ENCODE assay signal across 25 cellular contexts in genomic region chr7:133562617-133563016, GRCh38.
DNase-seq lines count a peak whose midpoint lies in the region; ATAC-seq and TF ChIP-seq lines count a peak whose summit lies in the region.
"Had no signal": no experiment of that assay in that cellular context is flagged by ENCODE, and none has a peak within 500 bp of the region (broad histone marks: within the 10 kb centered on the region; RNA-seq: fewer than 3 reads in every experiment).

No MANE protein-coding gene starts in this region.

- no peaks in the 10 kb centered on the region for H3K36me3 ChIP-seq in GM23338 (ENCODE audit: insufficient read depth)
- no peaks in the 10 kb centered on the region for H3K36me3 ChIP-seq in ascending aorta
- H3K36me3 ChIP-seq: pancreas, sigmoid colon, SJSA1, suprapubic skin had no signal

- H2AFZ ChIP-seq in GM23338: no peak overlapping the region

- ATAC-seq in GM23338: no peak
- ATAC-seq: T-helper 17 cell had no signal

- DNase-seq in AG10803 (ENCODE audit: low read depth): peak; percentile 94
- DNase-seq in GM23338 (ENCODE audit: low spot score): no peak
- no peak for DNase-seq in osteocyte (ENCODE audit: extremely low spot score, unreplicated experiment)
- DNase-seq in NCI-H2107 treated with DMSO at 0.1 percent for 48 hours (lab: John Stamatoyannopoulos, UW; ENCODE audit: unreplicated experiment): no peak
- no peak for DNase-seq in stimulated activated CD4-positive, alpha-beta T cell treated with anti-CD3 and anti-CD28 coated beads, Interleukin-2, amount 100 ng/mL, for 48 hours
- no peak for DNase-seq in ascending aorta (ENCODE audit: low spot score in 2 of 2)
- no peak for DNase-seq in NCI-H2196 (lab: John Stamatoyannopoulos, UW; ENCODE audit: unreplicated experiment)
- DNase-seq: activated CD4-positive, alpha-beta T cell treated with anti-CD3 and anti-CD28 coated beads, Interleukin-2, amount 10 ng/mL, durations not matched to agents 7 days and 5 days; AML-193; Caco-2; effector CD8-positive, alpha-beta T cell; erythroblast; H7; kidney glomerular epithelial cell; MM.1S; naive B cell; NCI-H1436; pancreas; sigmoid colon; T-helper 17 cell had no signal

- no peak overlapping the region for H3K4me2 ChIP-seq in GM23338

- peaks cover 9% of the 10 kb centered on the region for H3K4me1 Mint-ChIP-seq in GM23338
- H3K4me1 Mint-ChIP-seq in brain: peaks cover 25% of the 10 kb centered on the region
- peaks cover 25% of the 10 kb centered on the region for H3K4me1 Mint-ChIP-seq in osteocyte (ENCODE audit: unreplicated experiment)
- H3K4me1 Mint-ChIP-seq: activated CD4-positive, alpha-beta T cell treated with anti-CD3 and anti-CD28 coated beads, Interleukin-2, amount 10 ng/mL, durations not matched to agents 7 days and 5 days; T-helper 17 cell had no signal

- H3K9me3 Mint-ChIP-seq in GM23338: no peaks in the 10 kb centered on the region
- H3K9me3 Mint-ChIP-seq in brain: peaks cover 0 to 5% (median 0%) of the 10 kb centered on the region in 5 experiments
- peaks cover 3% of the 10 kb centered on the region for H3K9me3 Mint-ChIP-seq in osteocyte (ENCODE audit: unreplicated experiment)
- H3K9me3 Mint-ChIP-seq: activated CD4-positive, alpha-beta T cell treated with anti-CD3 and anti-CD28 coated beads, Interleukin-2, amount 10 ng/mL, durations not matched to agents 7 days and 5 days; activated T-helper 2 cell treated with anti-CD3 and anti-CD28 coated beads, Interferon-gamma antibody, Interleukin-2, Interleukin-4, amounts not matched to agents 10 μg/mL and 5 μg/mL and 100 μg/mL, durations not matched to agents 14 hours and 24 hours and 36 hours had no signal

- peaks cover 2% of the 10 kb centered on the region for H3K27me3 Mint-ChIP-seq in GM23338 (ENCODE audit: insufficient read depth, low read depth, poor library complexity)
- H3K27me3 Mint-ChIP-seq in brain: no peaks in the 10 kb centered on the region
- no peaks in the 10 kb centered on the region for H3K27me3 Mint-ChIP-seq in osteocyte (ENCODE audit: unreplicated experiment)
- H3K27me3 Mint-ChIP-seq: activated CD4-positive, alpha-beta T cell treated with anti-CD3 and anti-CD28 coated beads, Interleukin-2, amount 10 ng/mL, durations not matched to agents 7 days and 5 days; activated naive CD8-positive, alpha-beta T cell; naive B cell; T-helper 17 cell had no signal

- H3K4me3 ChIP-seq in AG10803 (ENCODE audit: low read length) (no peak overlapping the region), GM23338 (no peak overlapping the region), ascending aorta (no peak overlapping the region)
- H3K4me3 ChIP-seq: pancreas, sigmoid colon, SJSA1, suprapubic skin had no signal

- H3K27me3 ChIP-seq in GM23338 (ENCODE audit: insufficient read depth): no peaks in the 10 kb centered on the region
- no peaks in the 10 kb centered on the region for H3K27me3 ChIP-seq in ascending aorta
- H3K27me3 ChIP-seq: pancreas, sigmoid colon, SJSA1, suprapubic skin had no signal

- no peaks in the 10 kb centered on the region for H3K79me2 ChIP-seq in GM23338 (replicated peaks; ENCODE audit: insufficient read depth)

- TF ChIP-seq CTCF in AG10803 (conservative IDR thresholded peaks at IDR 0.05; ENCODE audit: low read length) (no peak), GM23338 (conservative IDR thresholded peaks at IDR 0.05; ENCODE audit: low read depth in 2 of 2) (no peak), brain (conservative IDR thresholded peaks at IDR 0.05) (no peak), osteocyte (IDR thresholded peaks at IDR 0.05) (no peak), ascending aorta (IDR thresholded peaks at IDR 0.05) (no peak)

- no peaks in the 10 kb centered on the region for H4K20me1 ChIP-seq in GM23338 (replicated peaks; ENCODE audit: insufficient read depth)

- intact Hi-C loops in ascending aorta (cut with DNase I): no loop called here

- H3F3A ChIP-seq in GM23338 (replicated peaks; ENCODE audit: low read depth): no peaks in the 10 kb centered on the region

- no peaks in the 10 kb centered on the region for H3K9me3 ChIP-seq in ascending aorta
- H3K9me3 ChIP-seq: Caco-2, pancreas, sigmoid colon, SJSA1, suprapubic skin had no signal

- H3K4me1 ChIP-seq in GM23338 (ENCODE audit: insufficient read depth) (peaks cover 5% of the 10 kb centered on the region; the same call in 1 of the 2 replicates), ascending aorta (no peaks in the 10 kb centered on the region)
- H3K4me1 ChIP-seq: Caco-2, pancreas, SJSA1, suprapubic skin had no signal

- H3K4me3 Mint-ChIP-seq in GM23338: no peak overlapping the region
- H3K4me3 Mint-ChIP-seq in brain: no peak overlapping the region
- H3K4me3 Mint-ChIP-seq in osteocyte (ENCODE audit: unreplicated experiment): no peak overlapping the region
- H3K4me3 Mint-ChIP-seq: activated CD4-positive, alpha-beta T cell treated with anti-CD3 and anti-CD28 coated beads, Interleukin-2, amount 10 ng/mL, durations not matched to agents 7 days and 5 days; activated naive CD8-positive, alpha-beta T cell; naive B cell; T-helper 17 cell had no signal

- no peak overlapping the region for H3K27ac ChIP-seq in GM23338 (ENCODE audit: low read depth)
- H3K27ac ChIP-seq in ascending aorta: no peak overlapping the region
- H3K27ac ChIP-seq: pancreas, sigmoid colon, SJSA1, suprapubic skin had no signal

- H3K27ac Mint-ChIP-seq in GM23338: peak overlapping the region; percentile 23; the same call in 1 of the 2 replicates
- peak overlapping the region in 4 of 5 experiments; percentile 35 to 69 (median 45) for H3K27ac Mint-ChIP-seq in brain
- H3K27ac Mint-ChIP-seq in osteocyte (ENCODE audit: unreplicated experiment): peak overlapping the region; percentile 14
- H3K27ac Mint-ChIP-seq: activated CD4-positive, alpha-beta T cell treated with anti-CD3 and anti-CD28 coated beads, Interleukin-2, amount 10 ng/mL, durations not matched to agents 7 days and 5 days; activated naive CD8-positive, alpha-beta T cell; activated T-helper 2 cell treated with anti-CD3 and anti-CD28 coated beads, Interferon-gamma antibody, Interleukin-2, Interleukin-4, amounts not matched to agents 10 μg/mL and 5 μg/mL and 100 μg/mL, durations not matched to agents 14 hours and 24 hours and 36 hours; T-helper 17 cell had no signal

- H3K36me3 Mint-ChIP-seq in GM23338 (ENCODE audit: low read depth) (no peaks in the 10 kb centered on the region), brain (peaks cover 8% of the 10 kb centered on the region), osteocyte (ENCODE audit: unreplicated experiment) (no peaks in the 10 kb centered on the region)

- no peaks in the 10 kb centered on the region; the same call in 1 of the 2 replicates for H3K9me2 ChIP-seq in GM23338 (ENCODE audit: insufficient read depth)

TF ChIP-seq in GM23338, 12 proteins besides CTCF, POLR2A, EP300 and RAD21 (continues in another document):
- no peak for TF ChIP-seq EZH2 (IDR thresholded peaks at IDR 0.05; ENCODE audit: low read depth, unreplicated experiment)
- no peak for TF ChIP-seq JUNB (IDR thresholded peaks at IDR 0.05; ENCODE audit: unreplicated experiment)
- no peak for TF ChIP-seq ZNF114 (CRISPR knock-in tag; IDR thresholded peaks at IDR 0.05)
- no peak for TF ChIP-seq EZH2phosphoT487 (IDR thresholded peaks at IDR 0.05; ENCODE audit: unreplicated experiment)
- no peak for TF ChIP-seq ZNF331 (CRISPR knock-in tag; IDR thresholded peaks at IDR 0.05; ENCODE audit: low read depth)
- TF ChIP-seq POLR2AphosphoS5 (IDR thresholded peaks at IDR 0.05; ENCODE audit: low read depth): no peak
- TF ChIP-seq NANOG (IDR thresholded peaks at IDR 0.05; ENCODE audit: borderline replicate concordance): no peak
- no peak for TF ChIP-seq STAT1 (IDR thresholded peaks at IDR 0.05; ENCODE audit: unreplicated experiment)
- TF ChIP-seq ETS1 (IDR thresholded peaks at IDR 0.05): no peak
